15 cellular contexts compared by ENCODE assay signal in genomic region chr10:133391761-133392518, GRCh38. TPM values are rescaled to one million over a fixed set of nuclear protein-coding genes. Genes with fewer than 3 reads are reported as not detected.
A peak's percentile ranks its signal among the peaks of the same experiment; 100 is the strongest.
DNase-seq lines count a peak whose midpoint lies in the region; ATAC-seq and TF ChIP-seq lines count a peak whose summit lies in the region.
"Had no signal": no experiment of that assay in that cellular context is flagged by ENCODE, and none has a peak within 500 bp of the region (broad histone marks: within the 10 kb centered on the region; RNA-seq: fewer than 3 reads in every experiment).

No MANE protein-coding gene starts in this region.

- peaks cover 0 to 6% of the 10 kb centered on the region in 2 donors for H3K36me3 Mint-ChIP-seq in activated naive CD4-positive, alpha-beta T cell treated with anti-CD3 and anti-CD28 coated beads, Interleukin-2, amount 50 U/mL, for 72 hours

- peaks cover 25% of the 10 kb centered on the region for H3K79me2 ChIP-seq in Karpas-422 (ENCODE audit: low read length)

- TF ChIP-seq CTCF in GM20000 (IDR thresholded peaks at IDR 0.05; ENCODE audit: extremely low read depth, missing control alignments) (no peak), psoas muscle (IDR thresholded peaks at IDR 0.05) (no peak)

- no peak overlapping the region for H3K9ac ChIP-seq in Karpas-422 (ENCODE audit: low read length)

- H3K27ac ChIP-seq in psoas muscle, result no peak overlapping the region
- no peak overlapping the region for H3K27ac ChIP-seq in Karpas-422 (ENCODE audit: low read length)
- H3K27ac ChIP-seq: A549, brain microvascular endothelial cell, upper lobe of left lung had no signal

- H3K4me2 ChIP-seq in Karpas-422 (ENCODE audit: low read depth, low read length, poor library complexity, severe bottlenecking), result no peak overlapping the region
- H3K4me2 ChIP-seq: A549 had no signal

- H3K4me3 ChIP-seq in psoas muscle, result no peak overlapping the region
- H3K4me3 ChIP-seq in Karpas-422 (ENCODE audit: low read length), result no peak overlapping the region
- H3K4me3 ChIP-seq: A549, MG63, upper lobe of left lung had no signal

- H3K27ac Mint-ChIP-seq in activated naive CD4-positive, alpha-beta T cell treated with anti-CD3 and anti-CD28 coated beads, Interleukin-2, amount 50 U/mL, for 72 hours, result peak overlapping the region; percentile 91 to 93

- DNase-seq in activated CD4-positive, alpha-beta T cell treated with anti-CD3 and anti-CD28 coated beads for 48 hours, result peak; percentile 63
- no peak for DNase-seq in activated CD4-positive, alpha-beta T cell treated with anti-CD3 and anti-CD28 coated beads for 1 hour
- DNase-seq in GM20000 (ENCODE audit: low spot score) (peak; percentile 35), sciatic nerve (ENCODE audit: low spot score) (peak; percentile 45), HT-29 (ENCODE audit: low spot score) (no peak), psoas muscle (no peak), Karpas-422 (no peak)
- no peak for DNase-seq in activated naive CD4-positive, alpha-beta T cell treated with anti-CD3 and anti-CD28 coated beads, Interleukin-2, amount 50 U/mL, for 72 hours (ENCODE audit: low spot score in 2 of 2)
- DNase-seq: brain microvascular endothelial cell, DMS153, kidney glomerular epithelial cell, MG63, OCI-M1, upper lobe of left lung had no signal

- intact Hi-C loops in sciatic nerve (cut with DNase I), result no loop called here
- intact Hi-C loops in psoas muscle (cut with DNase I), result loop anchor here in 1 of 2 donors (10.0 kb wide), 1 partner anchor 67 kb away; no protein-coding TSS in a partner anchor

- H2AFZ ChIP-seq in Karpas-422 (ENCODE audit: low read length), result no peak overlapping the region

- H3K4me1 ChIP-seq in psoas muscle (peaks cover 8% of the 10 kb centered on the region), Karpas-422 (ENCODE audit: low read length) (peaks cover 52% of the 10 kb centered on the region)

- no peaks in the 10 kb centered on the region for H3K27me3 ChIP-seq in psoas muscle (ENCODE audit: insufficient read depth in 3 of 3, low read length in 2 of 3)
- no peaks in the 10 kb centered on the region for H3K27me3 ChIP-seq in Karpas-422 (ENCODE audit: low read length)
- H3K27me3 ChIP-seq: brain microvascular endothelial cell, MG63, upper lobe of left lung had no signal

- no peaks in the 10 kb centered on the region for H4K20me1 ChIP-seq in Karpas-422 (ENCODE audit: insufficient read depth, low read depth, low read length)

- no peaks in the 10 kb centered on the region for H3K9me2 ChIP-seq in Karpas-422 (replicated peaks; ENCODE audit: insufficient read depth, low read length)

- H3K9me3 ChIP-seq in psoas muscle (no peaks in the 10 kb centered on the region), Karpas-422 (ENCODE audit: low read length) (no peaks in the 10 kb centered on the region)
- H3K9me3 ChIP-seq: A549, MG63, upper lobe of left lung had no signal

- WGBS in psoas muscle, 3 donors, result 86 to 89% (median 88%) methylated on average over 9 to 12 of the region's 12 CpGs

- no peak for ATAC-seq in activated naive CD4-positive, alpha-beta T cell treated with anti-CD3 and anti-CD28 coated beads, Interleukin-2, amount 50 U/mL, for 72 hours
- ATAC-seq in sciatic nerve (no peak), psoas muscle (no peak)
- ATAC-seq: A549 had no signal

- H3K36me3 ChIP-seq in psoas muscle (ENCODE audit: insufficient read depth in 1 of 2, low read depth in 1 of 2), result peaks cover 0 to 19% of the 10 kb centered on the region in 2 donors
- peaks cover 9% of the 10 kb centered on the region for H3K36me3 ChIP-seq in Karpas-422 (ENCODE audit: insufficient read depth, low read length)

- H3K9me3 Mint-ChIP-seq in activated naive CD4-positive, alpha-beta T cell treated with anti-CD3 and anti-CD28 coated beads, Interleukin-2, amount 50 U/mL, for 72 hours, result no peaks in the 10 kb centered on the region

RNA-seq across cellular contexts. Expression of gene MTG1, which starts 2.0 kb away (rescaled TPM):
- total RNA-seq in activated naive CD4-positive, alpha-beta T cell treated with anti-CD3 and anti-CD28 coated beads, Interleukin-2, amount 50 U/mL, for 72 hours, result 10 to 100 TPM; 39.8 to 65.0 TPM
- total RNA-seq in sciatic nerve (44.0 TPM), psoas muscle (10 to 100 TPM; 22.7 to 37.7 (median 26.5) TPM)
- total RNA-seq in HT-29 (2014; rRNA removed; shearing (Covaris generic)), result 44.3 and 56.9 TPM in 2 replicates
- polyA plus RNA-seq in psoas muscle, result 10 to 100 TPM; 31.5 to 67.1 (median 32.2) TPM
- 26.9 and 33.6 TPM in 2 replicates for total RNA-seq in Karpas-422 (2014; rRNA removed; shearing (Covaris generic); ENCODE audit: low replicate concordance)

RNA-seq across cellular contexts. Expression of gene PAOX, which starts 12.9 kb away (rescaled TPM):
- total RNA-seq in activated naive CD4-positive, alpha-beta T cell treated with anti-CD3 and anti-CD28 coated beads, Interleukin-2, amount 50 U/mL, for 72 hours, result 1 to 10 TPM; 3.9 to 5.6 TPM
- 9.6 TPM for total RNA-seq in sciatic nerve
- 4.7 and 5.6 TPM in 2 replicates for total RNA-seq in HT-29 (2014; rRNA removed; shearing (Covaris generic))
- total RNA-seq in psoas muscle, result 1 to 10 TPM; 3.1 to 5.2 (median 3.4) TPM
- polyA plus RNA-seq in psoas muscle, result 1 to 10 TPM; 2.4 to 4.1 (median 3.6) TPM
- 1.6 TPM in 1 of 2 replicates, not detected in the other for total RNA-seq in Karpas-422 (2014; rRNA removed; shearing (Covaris generic); ENCODE audit: low replicate concordance)

RNA-seq across cellular contexts. Expression of gene ECHS1, which starts 18.8 kb away (rescaled TPM):
- 10 to 100 TPM; 58.5 to 86.0 TPM for total RNA-seq in activated naive CD4-positive, alpha-beta T cell treated with anti-CD3 and anti-CD28 coated beads, Interleukin-2, amount 50 U/mL, for 72 hours
- total RNA-seq in sciatic nerve (64.1 TPM), psoas muscle (100 to 1,000 TPM in 3 of 4 donors, 10 to 100 TPM in 1; 83.2 to 151 (median 120) TPM)
- total RNA-seq in HT-29 (2014; rRNA removed; shearing (Covaris generic)), result 160 and 179 TPM in 2 replicates
- polyA plus RNA-seq in psoas muscle, result 100 to 1,000 TPM; 107 to 131 (median 123) TPM
- 37.3 and 71.9 TPM in 2 replicates for total RNA-seq in Karpas-422 (2014; rRNA removed; shearing (Covaris generic); ENCODE audit: low replicate concordance)

RNA-seq across cellular contexts. Expression of gene SPRN, which starts 32.5 kb away (rescaled TPM):
- total RNA-seq in activated naive CD4-positive, alpha-beta T cell treated with anti-CD3 and anti-CD28 coated beads, Interleukin-2, amount 50 U/mL, for 72 hours, result not detected
- total RNA-seq in sciatic nerve, result 0.13 TPM
- total RNA-seq in HT-29 (2014; rRNA removed; shearing (Covaris generic)), result not detected in 2 replicates
- total RNA-seq in psoas muscle, result not detected
- under 1 TPM; 0.08 to 0.22 (median 0.12) TPM for polyA plus RNA-seq in psoas muscle
- not detected in 2 replicates for total RNA-seq in Karpas-422 (2014; rRNA removed; shearing (Covaris generic); ENCODE audit: low replicate concordance)

RNA-seq across cellular contexts. Expression of gene FUOM, which starts 34.1 kb away (rescaled TPM):
- 10 to 100 TPM; 24.1 to 24.2 TPM for total RNA-seq in activated naive CD4-positive, alpha-beta T cell treated with anti-CD3 and anti-CD28 coated beads, Interleukin-2, amount 50 U/mL, for 72 hours
- total RNA-seq in sciatic nerve (35.2 TPM), psoas muscle (1 to 10 TPM; 3.0 to 6.7 (median 4.5) TPM)
- 59.7 and 60.8 TPM in 2 replicates for total RNA-seq in HT-29 (2014; rRNA removed; shearing (Covaris generic))
- polyA plus RNA-seq in psoas muscle, result 1 to 10 TPM; 5.4 to 9.1 (median 8.6) TPM
- 0.97 and 1.5 TPM in 2 replicates for total RNA-seq in Karpas-422 (2014; rRNA removed; shearing (Covaris generic); ENCODE audit: low replicate concordance)

Comparison
In these comparisons a context has a peak if more than half of its experiments do, and no peak if none do; other contexts are left out.
1. DNase-seq: peak in activated CD4-positive, alpha-beta T cell treated with anti-CD3 and anti-CD28 coated beads for 48 hours (single experiment), GM20000 (single experiment) and sciatic nerve (single experiment); none in activated CD4-positive, alpha-beta T cell treated with anti-CD3 and anti-CD28 coated beads for 1 hour (single experiment), activated naive CD4-positive, alpha-beta T cell treated with anti-CD3 and anti-CD28 coated beads, Interleukin-2, amount 50 U/mL, for 72 hours (0 of 2), HT-29 (single experiment), psoas muscle (0 of 2) and Karpas-422 (single experiment).